ENCODE assay signal across 1 cellular context in the genomic region with DNA sequence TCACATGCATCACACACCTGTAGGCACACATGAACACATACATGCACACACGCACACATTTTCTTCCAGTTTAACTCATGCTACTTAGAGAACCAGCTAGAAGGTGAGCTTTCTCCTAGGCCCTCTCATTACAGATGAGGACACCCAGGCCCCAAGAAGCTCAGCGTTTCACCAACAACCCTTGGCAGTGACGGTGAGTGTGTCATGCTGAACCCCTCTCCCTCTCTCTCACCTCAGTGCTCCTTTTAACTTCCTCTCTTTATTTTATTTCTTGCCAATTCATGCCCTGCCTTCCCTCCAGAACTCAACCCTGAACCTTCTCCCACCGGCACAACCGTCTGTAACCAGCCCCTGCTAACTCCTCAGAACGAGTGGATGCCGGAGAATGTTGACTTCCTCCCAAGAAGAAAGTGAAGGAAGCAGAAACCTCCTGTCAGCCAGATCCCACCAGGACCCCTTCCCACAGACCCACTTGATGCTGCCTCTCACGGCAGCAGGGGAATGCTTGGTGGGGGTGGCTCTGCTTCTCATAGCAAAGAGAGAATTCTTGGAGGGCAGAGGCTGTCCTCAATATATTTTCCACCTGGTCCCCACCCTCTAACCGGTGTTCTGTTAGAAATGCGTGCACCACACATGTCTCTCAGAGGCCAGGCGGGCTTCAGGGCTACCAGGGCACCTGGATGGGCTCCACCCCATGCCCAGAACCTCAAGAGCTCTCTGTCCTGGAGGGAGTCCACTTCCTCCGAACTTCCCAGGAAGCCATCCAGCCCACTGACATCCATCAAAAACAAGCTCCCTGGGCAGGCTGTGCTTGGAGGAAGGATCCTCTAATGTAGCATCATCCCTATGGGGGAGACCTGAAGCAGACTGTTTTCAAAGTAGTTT.
TF ChIP-seq lines count a peak whose summit lies in the region.

No MANE protein-coding gene starts in this region.

TF ChIP-seq in IMR-90, 13 proteins besides CTCF, POLR2A, EP300 and RAD21 (continued from another document):
- TF ChIP-seq ELK1 (IDR thresholded peaks at IDR 0.05; ENCODE audit: borderline replicate concordance, low read depth, low read length) (no peak), MXI1 (IDR thresholded peaks at IDR 0.05; ENCODE audit: borderline replicate concordance, low read depth, low read length) (no peak), MAFK (IDR thresholded peaks at IDR 0.05; ENCODE audit: low read depth, low read length) (no peak), MAZ (IDR thresholded peaks at IDR 0.05; ENCODE audit: borderline replicate concordance, low read depth, low read length) (no peak), FOS (IDR thresholded peaks at IDR 0.05; ENCODE audit: low read depth, low read length) (no peak)
- TF ChIP-seq, protein P1, sequence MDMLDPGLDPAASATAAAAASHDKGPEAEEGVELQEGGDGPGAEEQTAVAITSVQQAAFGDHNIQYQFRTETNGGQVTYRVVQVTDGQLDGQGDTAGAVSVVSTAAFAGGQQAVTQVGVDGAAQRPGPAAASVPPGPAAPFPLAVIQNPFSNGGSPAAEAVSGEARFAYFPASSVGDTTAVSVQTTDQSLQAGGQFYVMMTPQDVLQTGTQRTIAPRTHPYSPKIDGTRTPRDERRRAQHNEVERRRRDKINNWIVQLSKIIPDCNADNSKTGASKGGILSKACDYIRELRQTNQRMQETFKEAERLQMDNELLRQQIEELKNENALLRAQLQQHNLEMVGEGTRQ (IDR thresholded peaks at IDR 0.05; ENCODE audit: low read depth, low read length) = no peak
